ENCODE assay signal across 20 cellular contexts in the genomic region with DNA sequence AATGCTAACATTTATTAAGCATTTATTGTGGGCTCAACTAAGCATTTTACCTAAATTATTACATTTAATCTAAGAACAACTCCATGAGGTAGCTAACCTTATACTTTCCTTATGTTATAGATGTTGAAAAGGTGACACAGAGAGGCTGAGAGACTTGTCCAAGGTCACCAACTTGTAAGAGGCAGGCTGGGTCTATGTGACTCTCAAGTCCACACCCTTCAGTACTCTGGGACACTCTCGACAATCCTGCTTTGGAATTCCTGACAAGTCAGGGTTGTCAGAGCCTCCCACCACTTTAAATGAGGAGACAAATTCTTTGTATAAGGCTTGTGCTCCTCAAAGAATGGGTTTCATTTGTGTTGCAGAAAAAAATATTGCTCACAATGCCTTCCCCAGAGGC.
A peak's percentile ranks its signal among the peaks of the same experiment; 100 is the strongest.
DNase-seq lines count a peak whose midpoint lies in the region; ATAC-seq, FAIRE-seq and TF ChIP-seq lines count a peak whose summit lies in the region.
"Had no signal": no experiment of that assay in that cellular context is flagged by ENCODE, and none has a peak within 500 bp of the region (broad histone marks: within the 10 kb centered on the region; RNA-seq: fewer than 3 reads in every experiment).

No MANE protein-coding gene starts in this region.

- no peak overlapping the region for H3K4me2 ChIP-seq in GM23248 (ENCODE audit: unreplicated experiment)
- H3K4me2 ChIP-seq: A549 had no signal

- H3K27ac ChIP-seq in psoas muscle (peak overlapping the region; percentile 30), GM23248 (no peak overlapping the region)
- H3K27ac ChIP-seq: 22Rv1, A549, C4-2B had no signal

- 34 to 73% (median 39%) methylated on average over 1 of the region's 1 CpG for WGBS in psoas muscle, 3 donors
- WGBS in GM23248 (ENCODE audit: low coverage in 1 of 2, low lambda C conversion rate in 2 of 2, missing lambda C conversion rate in 2 of 2), 2 experiments = 13 to 14% methylated on average over 1 of the region's 1 CpG

- H3K36me3 ChIP-seq in psoas muscle (ENCODE audit: insufficient read depth in 1 of 2, low read depth in 1 of 2) = no peaks in the 10 kb centered on the region
- H3K36me3 ChIP-seq in GM23248 (ENCODE audit: low read depth) = no peaks in the 10 kb centered on the region

- no peak overlapping the region for H2AFZ ChIP-seq in GM23248

- H3K9ac ChIP-seq in GM23248 = no peak overlapping the region

- peak; percentile 32 for FAIRE-seq in D721Med (lab: Jason Lieb, UNC)
- FAIRE-seq: A549, GM12878, H1, HepG2 had no signal

- H3K9me3 ChIP-seq in psoas muscle (no peaks in the 10 kb centered on the region), GM23248 (ENCODE audit: low read depth) (no peaks in the 10 kb centered on the region)
- H3K9me3 ChIP-seq: A549, Caco-2 had no signal

- no peak overlapping the region for H3K4me3 ChIP-seq in psoas muscle
- no peak overlapping the region for H3K4me3 ChIP-seq in GM23248
- H3K4me3 ChIP-seq: A549, GM12878 had no signal

- no peak for TF ChIP-seq CTCF in D721Med (IDR thresholded peaks at IDR 0.05; ENCODE audit: insufficient read depth, missing control alignments)
- no peak for TF ChIP-seq CTCF in psoas muscle (IDR thresholded peaks at IDR 0.05)

- H3K4me1 ChIP-seq in psoas muscle (peaks cover 25% of the 10 kb centered on the region), GM23248 (ENCODE audit: insufficient read depth) (no peaks in the 10 kb centered on the region)
- H3K4me1 ChIP-seq: A549 had no signal

- H3K27me3 ChIP-seq in psoas muscle (ENCODE audit: insufficient read depth in 3 of 3, low read length in 2 of 3) = no peaks in the 10 kb centered on the region
- peaks cover 19% of the 10 kb centered on the region; the same call in 1 of the 2 replicates for H3K27me3 ChIP-seq in GM23248 (replicated peaks; ENCODE audit: insufficient read depth)

- ATAC-seq in psoas muscle = peak in 2 of 4 donors; percentile 30 to 33
- ATAC-seq: GM12878, HepG2 had no signal

- intact Hi-C loops in psoas muscle (cut with DNase I) = no loop called here

- no peaks in the 10 kb centered on the region for H3K9me2 ChIP-seq in GM23248 (ENCODE audit: insufficient read depth)

- peak; percentile 39 for DNase-seq in NCI-H82 (lab: John Stamatoyannopoulos, UW)
- DNase-seq in NCI-H82 treated with DMSO at 0.1 percent for 48 hours (lab: John Stamatoyannopoulos, UW; ENCODE audit: unreplicated experiment) = no peak
- no peak for DNase-seq in D721Med (ENCODE audit: insufficient read length, low spot score)
- DNase-seq in islet precursor cell = peak; percentile 43
- no peak for DNase-seq in psoas muscle
- DNase-seq in GM23248 = no peak
- DNase-seq in NCI-H2029 treated with DMSO at 0.1 percent for 48 hours (lab: John Stamatoyannopoulos, UW) = no peak
- DNase-seq: AML-193; Caco-2; CD4-positive, alpha-beta T cell; DMS53; DND-41; EL; H9 had no signal

- no peaks in the 10 kb centered on the region for H3K79me2 ChIP-seq in GM23248 (ENCODE audit: insufficient read depth)

- no peaks in the 10 kb centered on the region for H3F3A ChIP-seq in GM23248 (ENCODE audit: insufficient read depth)

- in situ Hi-C loops in GM23248 (cut with MboI) = no loop called here

- H4K20me1 ChIP-seq in GM23248 (ENCODE audit: insufficient read depth) = no peaks in the 10 kb centered on the region

Comparison
In these comparisons a context has a peak if more than half of its experiments do, and no peak if none do; other contexts are left out.
1. DNase-seq: peak in NCI-H82 (single experiment) and islet precursor cell (single experiment); none in NCI-H82 treated with DMSO at 0.1 percent for 48 hours (single experiment), D721Med (single experiment), psoas muscle (0 of 2), GM23248 (single experiment) and NCI-H2029 treated with DMSO at 0.1 percent for 48 hours (single experiment).